ENCODE assay signal across 12 cellular contexts in the genomic region with DNA sequence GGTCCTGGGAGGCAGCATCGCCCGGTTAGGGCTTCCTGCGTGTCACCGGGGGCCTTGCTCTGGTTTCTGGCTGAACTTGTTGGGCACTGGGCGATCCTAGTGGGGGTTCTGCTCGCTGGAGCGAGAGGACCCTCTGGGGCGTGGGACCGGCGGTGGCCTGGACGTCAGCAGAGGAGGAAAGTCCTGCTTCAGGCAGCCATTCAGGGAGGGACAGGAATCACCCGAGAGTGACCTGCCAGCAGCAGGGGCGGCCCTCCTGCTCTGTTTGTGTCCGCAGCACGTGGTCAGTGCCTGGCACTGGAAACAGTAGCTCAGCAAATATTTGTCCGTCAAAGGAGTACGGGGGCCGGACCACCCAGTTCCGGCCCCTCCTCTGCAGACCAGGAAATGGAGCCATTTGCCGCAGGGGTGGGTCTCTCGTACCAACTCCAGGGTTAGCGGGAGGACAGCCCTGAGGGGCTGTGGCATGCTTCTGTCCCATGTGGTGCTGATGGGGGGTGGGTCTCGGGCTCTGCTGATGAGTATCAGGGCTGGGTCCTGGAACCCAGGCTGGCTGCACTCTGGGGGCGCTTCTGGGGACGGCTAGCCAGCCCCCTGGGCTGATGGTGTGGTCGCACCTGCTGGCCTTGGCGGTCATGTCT. TPM values are rescaled to one million over a fixed set of nuclear protein-coding genes. Genes with fewer than 3 reads are reported as not detected.
A peak's percentile ranks its signal among the peaks of the same experiment; 100 is the strongest.
DNase-seq lines count a peak whose midpoint lies in the region; ATAC-seq and TF ChIP-seq lines count a peak whose summit lies in the region.
"Had no signal": no experiment of that assay in that cellular context is flagged by ENCODE, and none has a peak within 500 bp of the region (broad histone marks: within the 10 kb centered on the region; RNA-seq: fewer than 3 reads in every experiment).

No MANE protein-coding gene starts in this region.

- no peak overlapping the region for H4K8ac ChIP-seq in neuronal stem cell (ENCODE audit: low read depth, low read length)

- H3K4me3 ChIP-seq in left ventricle myocardium inferior (peak overlapping the region; percentile 14), neuronal stem cell (ENCODE audit: low read length in 2 of 2) (no peak overlapping the region), uterus (no peak overlapping the region)
- H3K4me3 ChIP-seq: ovary had no signal

- H3K9ac ChIP-seq in neuronal stem cell (ENCODE audit: low read depth, low read length, poor library complexity): no peak overlapping the region

- DNase-seq in NCI-H748 (lab: John Stamatoyannopoulos, UW; ENCODE audit: unreplicated experiment) (peak; percentile 37), NCI-H748 treated with DMSO at 0.1 percent for 48 hours (lab: John Stamatoyannopoulos, UW) (no peak), left ventricle myocardium inferior (no peak), neuronal stem cell (ENCODE audit: low spot score) (no peak), uterus (peak in 1 of 2 donors; percentile 43), 8988T (no peak), AML-193 (lab: John Stamatoyannopoulos, UW) (no peak)
- DNase-seq: activated CD4-positive, alpha-beta T cell treated with anti-CD3 and anti-CD28 coated beads, Interleukin-2, amount 50 U/mL, for 48 hours; activated gamma-delta T cell treated with Interleukin-2 at 50 U/mL for 16 hours; cerebellar nuclear complex had no signal

- WGBS in neuronal stem cell (ENCODE audit: extremely low coverage in 2 of 2, insufficient read length in 2 of 2, insufficient replicate concordance in 1 of 2), 2 donors: no CpG with 5 or more reads among the region's 27 CpGs

- TF ChIP-seq POLR2A in uterus (IDR thresholded peaks at IDR 0.05): no peak

- H3K14ac ChIP-seq in neuronal stem cell (ENCODE audit: low read length): no peak overlapping the region

- ATAC-seq in HG03135 (IDR thresholded peaks at IDR 0.05; ENCODE audit: unreplicated experiment): no peak

- H2BK5ac ChIP-seq in neuronal stem cell (ENCODE audit: low read length): peak overlapping the region; percentile 21

- intact Hi-C loops in left ventricle myocardium inferior (cut with micrococcal nuclease) (no loop called here), uterus (cut with DNase I; ENCODE audit: low total_unique reads) (no loop called here)

- no peak overlapping the region for H3K23ac ChIP-seq in neuronal stem cell (ENCODE audit: low read depth, low read length, poor library complexity)

- H3K9me3 ChIP-seq in left ventricle myocardium inferior (replicated peaks) (no peaks in the 10 kb centered on the region), neuronal stem cell (replicated peaks in 1 of 2; ENCODE audit: control insufficient read depth in 2 of 2, insufficient read depth in 1 of 2, low read depth in 1 of 2, low read length in 2 of 2) (no peaks in the 10 kb centered on the region), uterus (no peaks in the 10 kb centered on the region)
- H3K9me3 ChIP-seq: ovary had no signal

- H3K27ac ChIP-seq in left ventricle myocardium inferior (replicated peaks) (peak overlapping the region; percentile 90), neuronal stem cell (replicated peaks; ENCODE audit: low read length) (no peak overlapping the region), uterus (peak overlapping the region; percentile 39 to 43)
- H3K27ac ChIP-seq: ovary had no signal

- H3K36me3 ChIP-seq in left ventricle myocardium inferior (peaks cover 21% of the 10 kb centered on the region), neuronal stem cell (replicated peaks in 1 of 2; ENCODE audit: control insufficient read depth in 2 of 2, insufficient read depth in 2 of 2, low read length in 2 of 2) (peaks cover 25 to 49% of the 10 kb centered on the region in 2 donors), uterus (no peaks in the 10 kb centered on the region)
- H3K36me3 ChIP-seq: ovary had no signal

- H3K4me2 ChIP-seq in neuronal stem cell (ENCODE audit: insufficient read depth, low read length, poor library complexity, severe bottlenecking): no peak overlapping the region

- no peak overlapping the region for H2AFZ ChIP-seq in neuronal stem cell (ENCODE audit: low read length)

- H3K4ac ChIP-seq in neuronal stem cell (ENCODE audit: low read length): no peak overlapping the region

- no peak overlapping the region for H2BK12ac ChIP-seq in neuronal stem cell (ENCODE audit: low read length)

- no peak overlapping the region for H2AK5ac ChIP-seq in neuronal stem cell (ENCODE audit: low read depth, low read length)

- peak overlapping the region; percentile 21 for H3K18ac ChIP-seq in neuronal stem cell (ENCODE audit: low read length)

- peaks cover 18% of the 10 kb centered on the region for H3K79me1 ChIP-seq in neuronal stem cell (ENCODE audit: low read depth, low read length)

- no peak for TF ChIP-seq CTCF in left ventricle myocardium inferior (IDR thresholded peaks at IDR 0.05; ENCODE audit: borderline replicate concordance)
- no peak for TF ChIP-seq CTCF in uterus (IDR thresholded peaks at IDR 0.05)

- peaks cover 59% of the 10 kb centered on the region for H3K4me1 ChIP-seq in left ventricle myocardium inferior
- H3K4me1 ChIP-seq in neuronal stem cell (ENCODE audit: control insufficient read depth in 2 of 2, insufficient read depth in 1 of 2, low read depth in 1 of 2, low read length in 2 of 2): peaks cover 0 to 7% of the 10 kb centered on the region in 2 donors
- no peaks in the 10 kb centered on the region for H3K4me1 ChIP-seq in uterus

- no peak overlapping the region for H2BK15ac ChIP-seq in neuronal stem cell (ENCODE audit: low read length)

- H3K27me3 ChIP-seq in left ventricle myocardium inferior (ENCODE audit: low read depth) (no peaks in the 10 kb centered on the region), neuronal stem cell (ENCODE audit: control insufficient read depth in 3 of 3, insufficient read depth in 3 of 3, low read depth in 1 of 3, low read length in 3 of 3) (no peaks in the 10 kb centered on the region), uterus (no peaks in the 10 kb centered on the region)
- H3K27me3 ChIP-seq: ovary had no signal

- no peak overlapping the region for H4K91ac ChIP-seq in neuronal stem cell (ENCODE audit: low read depth, low read length, poor library complexity)

- H2BK120ac ChIP-seq in neuronal stem cell (ENCODE audit: low read depth, low read length): no peak overlapping the region

RNA-seq across cellular contexts. Expression of a gene that starts 48.3 kb away (rescaled TPM):
- total RNA-seq in left ventricle myocardium inferior: 27.9 TPM
- polyA plus RNA-seq in neuronal stem cell (2013, experiment 1 of 2): 30.9 TPM
- 31.6 TPM for polyA plus RNA-seq in neuronal stem cell (2013, experiment 2 of 2)
- total RNA-seq in uterus: 10 to 100 TPM; 16.5 to 70.7 (median 45.8) TPM
